ENCODE assay signal across 1 cellular context in the genomic region with DNA sequence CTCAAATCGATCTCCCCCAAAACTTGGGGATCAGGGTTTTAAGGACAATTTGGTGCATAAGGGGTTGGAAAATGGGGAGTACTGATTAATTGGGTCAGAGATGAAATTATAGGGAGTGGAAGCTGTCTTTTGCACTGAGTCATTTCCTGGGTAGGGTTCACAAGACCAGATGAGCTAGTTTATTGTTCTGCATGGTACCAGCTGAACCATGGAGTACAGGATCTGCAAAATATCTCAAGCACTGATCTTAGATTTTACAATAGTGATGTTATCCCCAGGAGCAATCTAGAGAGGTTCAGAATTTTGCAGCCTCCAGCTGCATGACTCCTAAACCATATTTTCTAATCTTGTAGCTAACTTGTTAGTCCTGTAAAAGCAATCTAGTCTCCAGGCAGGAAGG.
TF ChIP-seq lines count a peak whose summit lies in the region.

No MANE protein-coding gene starts in this region.

TF ChIP-seq in endothelial cell of umbilical vein, 7 proteins besides CTCF, POLR2A, EP300 and RAD21 (continued from another document):
- no peak for TF ChIP-seq JUN (IDR thresholded peaks at IDR 0.05; ENCODE audit: borderline replicate concordance, insufficient read depth, insufficient read length, low read depth)
- no peak for TF ChIP-seq POLR2AphosphoS5 (IDR thresholded peaks at IDR 0.05; ENCODE audit: insufficient read depth, low read depth, low read length)
- no peak for TF ChIP-seq MYC (IDR thresholded peaks at IDR 0.05; ENCODE audit: low read depth, low read length)
- TF ChIP-seq, protein P1, sequence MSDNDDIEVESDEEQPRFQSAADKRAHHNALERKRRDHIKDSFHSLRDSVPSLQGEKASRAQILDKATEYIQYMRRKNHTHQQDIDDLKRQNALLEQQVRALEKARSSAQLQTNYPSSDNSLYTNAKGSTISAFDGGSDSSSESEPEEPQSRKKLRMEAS (IDR thresholded peaks at IDR 0.05; ENCODE audit: insufficient read depth, insufficient read length): no peak
- TF ChIP-seq FOS (IDR thresholded peaks at IDR 0.05; ENCODE audit: borderline replicate concordance, insufficient read depth, low read length): no peak
- TF ChIP-seq EZH2 (IDR thresholded peaks at IDR 0.05; ENCODE audit: borderline replicate concordance, low read depth, low read length, severe bottlenecking): no peak
